ENCODE assay signal across 1 cellular context in genomic region chr7:32490127-32490796, GRCh38.
TF ChIP-seq lines count a peak whose summit lies in the region.

Gene LSM5 (minus strand): TSS chr7:32490380. CDS start chr7:32490365, 15 bp downstream.

TF ChIP-seq in HEK293, 187 proteins besides CTCF, POLR2A, EP300 and RAD21 (continued from another document and continues in another):
- TF ChIP-seq ZNF26 (tag by site-specific recombination; IDR thresholded peaks at IDR 0.05): no peak
- TF ChIP-seq ZNF585B (tag by site-specific recombination; IDR thresholded peaks at IDR 0.05): no peak
- no peak for TF ChIP-seq RBAK (tag by site-specific recombination; IDR thresholded peaks at IDR 0.05)
- peak; percentile 97 for TF ChIP-seq ZBTB17 (tag by site-specific recombination; IDR thresholded peaks at IDR 0.05)
- 0 out of 2 replicates have a peak, but pooled peaks have one; percentile 50 for TF ChIP-seq KLF16 (tag by site-specific recombination; IDR thresholded peaks at IDR 0.05)
- no peak for TF ChIP-seq MYNN (tag by site-specific recombination; IDR thresholded peaks at IDR 0.05; ENCODE audit: borderline replicate concordance)
- no peak for TF ChIP-seq ZBTB7A (tag by site-specific recombination; IDR thresholded peaks at IDR 0.05; ENCODE audit: low read depth)
- TF ChIP-seq MZF1 (tag by site-specific recombination; IDR thresholded peaks at IDR 0.05; ENCODE audit: borderline replicate concordance): no peak
- no peak for TF ChIP-seq ZNF223 (tag by site-specific recombination; IDR thresholded peaks at IDR 0.05)
- TF ChIP-seq ZNF157 (tag by site-specific recombination; IDR thresholded peaks at IDR 0.05): no peak
- TF ChIP-seq ZNF701 (tag by site-specific recombination; IDR thresholded peaks at IDR 0.05): no peak
- TF ChIP-seq ZNF561 (tag by site-specific recombination; IDR thresholded peaks at IDR 0.05; ENCODE audit: borderline replicate concordance): no peak; the same call in 1 of the 2 replicates
- no peak for TF ChIP-seq ZNF626 (tag by site-specific recombination; IDR thresholded peaks at IDR 0.05)
- peak; percentile 60; the same call in 1 of the 2 replicates for TF ChIP-seq ZNF558 (tag by site-specific recombination; IDR thresholded peaks at IDR 0.05)
- no peak for TF ChIP-seq ZIC2 (tag by site-specific recombination; IDR thresholded peaks at IDR 0.05)
- TF ChIP-seq ZNF23 (tag by site-specific recombination; IDR thresholded peaks at IDR 0.05; ENCODE audit: borderline replicate concordance): no peak
- TF ChIP-seq SP3 (tag by site-specific recombination; IDR thresholded peaks at IDR 0.05): peak; percentile 42; the same call in 1 of the 2 replicates
- TF ChIP-seq ZNF366 (tag by site-specific recombination; conservative IDR thresholded peaks at IDR 0.05): peak; percentile 66
- TF ChIP-seq ZNF175 (tag by site-specific recombination; IDR thresholded peaks at IDR 0.05): no peak
- TF ChIP-seq ZNF610 (tag by site-specific recombination; IDR thresholded peaks at IDR 0.05; ENCODE audit: borderline replicate concordance): no peak
- peak; percentile 69; the same call in 1 of the 2 replicates for TF ChIP-seq HOXD13 (CRISPR knock-in tag; IDR thresholded peaks at IDR 0.05; ENCODE audit: borderline replicate concordance)
- no peak for TF ChIP-seq ZNF18 (tag by site-specific recombination; IDR thresholded peaks at IDR 0.05)
- no peak for TF ChIP-seq OVOL3 (tag by site-specific recombination; IDR thresholded peaks at IDR 0.05)
- peak; percentile 73 for TF ChIP-seq SP7 (tag by site-specific recombination; IDR thresholded peaks at IDR 0.05)
- TF ChIP-seq PRDM6 (tag by site-specific recombination; IDR thresholded peaks at IDR 0.05): no peak; the same call in 1 of the 2 replicates
- TF ChIP-seq ZNF596 (tag by site-specific recombination; IDR thresholded peaks at IDR 0.05): no peak
- TF ChIP-seq ZNF76 (tag by site-specific recombination; IDR thresholded peaks at IDR 0.05; ENCODE audit: borderline replicate concordance, low read depth): peak; percentile 61; the same call in 1 of the 2 replicates
- TF ChIP-seq ZNF146 (tag by site-specific recombination; IDR thresholded peaks at IDR 0.05): peak; percentile 15; the same call in 1 of the 2 replicates
- TF ChIP-seq TCF7L2 (IDR thresholded peaks at IDR 0.05; ENCODE audit: borderline replicate concordance, low read depth, low read length): no peak
- no peak for TF ChIP-seq ZNF747 (tag by site-specific recombination; IDR thresholded peaks at IDR 0.05)
- no peak for TF ChIP-seq ZNF529 (tag by site-specific recombination; IDR thresholded peaks at IDR 0.05; ENCODE audit: insufficient replicate concordance)
- no peak for TF ChIP-seq REST (tag by site-specific recombination; IDR thresholded peaks at IDR 0.05)
- TF ChIP-seq ZNF133 (tag by site-specific recombination; IDR thresholded peaks at IDR 0.05): no peak
- TF ChIP-seq SCRT1 (tag by site-specific recombination; IDR thresholded peaks at IDR 0.05; ENCODE audit: borderline replicate concordance): no peak
- peak; percentile 100 for TF ChIP-seq ZNF449 (tag by site-specific recombination; IDR thresholded peaks at IDR 0.05)
- no peak for TF ChIP-seq ZNF837 (tag by site-specific recombination; IDR thresholded peaks at IDR 0.05)
- no peak for TF ChIP-seq ZNF488 (tag by site-specific recombination; IDR thresholded peaks at IDR 0.05)
- no peak for TF ChIP-seq ZNF433 (tag by site-specific recombination; IDR thresholded peaks at IDR 0.05; ENCODE audit: low read depth)
- no peak for TF ChIP-seq GLIS2 (tag by site-specific recombination; IDR thresholded peaks at IDR 0.05)
- no peak for TF ChIP-seq ZNF416 (tag by site-specific recombination; IDR thresholded peaks at IDR 0.05)
- TF ChIP-seq ZNF473 (tag by site-specific recombination; IDR thresholded peaks at IDR 0.05): no peak
- TF ChIP-seq ZNF140 (tag by site-specific recombination; IDR thresholded peaks at IDR 0.05): no peak
- no peak for TF ChIP-seq ATF2 (tag by site-specific recombination; IDR thresholded peaks at IDR 0.05; ENCODE audit: low read depth)
- no peak; the same call in 1 of the 2 replicates for TF ChIP-seq PBX3 (CRISPR knock-in tag; IDR thresholded peaks at IDR 0.05)
- no peak for TF ChIP-seq PRDM2 (tag by site-specific recombination; IDR thresholded peaks at IDR 0.05; ENCODE audit: borderline replicate concordance)
